27 cellular contexts compared by ENCODE assay signal in the genomic region with DNA sequence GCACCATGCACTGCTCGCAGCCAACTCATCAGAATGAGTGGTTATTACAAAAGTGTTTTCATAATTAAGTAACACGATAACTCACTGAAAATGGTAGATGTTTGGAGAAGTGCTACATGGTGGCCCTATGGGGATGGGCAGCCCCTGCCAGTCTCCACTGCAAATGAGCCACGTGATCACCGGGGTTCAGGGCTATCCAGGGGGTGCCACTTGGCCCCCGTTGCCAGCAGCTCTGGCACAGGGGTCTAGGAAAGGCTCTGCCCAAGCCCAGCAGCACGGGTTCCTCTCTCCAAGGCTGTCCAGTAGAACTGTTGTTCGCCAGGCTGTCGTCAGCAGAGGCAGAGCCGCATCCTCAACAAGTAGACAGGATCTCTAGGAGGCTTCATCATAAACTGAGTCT.
"Had no signal": no experiment of that assay in that cellular context is flagged by ENCODE, and none has a peak within 500 bp of the region (broad histone marks: within the 10 kb centered on the region; RNA-seq: fewer than 3 reads in every experiment).

No MANE protein-coding gene starts in this region.

- H3K27ac Mint-ChIP-seq: activated CD4-positive, alpha-beta memory T cell treated with anti-CD3 and anti-CD28 coated beads for 36 hours; activated CD4-positive, alpha-beta T cell treated with anti-CD3 and anti-CD28 coated beads for 36 hours; activated CD4-positive, alpha-beta T cell treated with anti-CD3 and anti-CD28 coated beads, Interleukin-2, amount 10 ng/mL, durations not matched to agents 24 days and 14 days; activated CD8-positive, alpha-beta memory T cell treated with anti-CD3 and anti-CD28 coated beads, Interleukin-2, amount 10 ng/mL, durations not matched to agents 7 days and 5 days; activated CD8-positive, alpha-beta T cell treated with anti-CD3 and anti-CD28 coated beads, Interleukin-2, amount 10 ng/mL, durations not matched to agents 7 days and 5 days; activated naive CD8-positive, alpha-beta T cell; dendritic cell treated with granulocyte-macrophage colony-stimulating factor and Interleukin-4, amounts not matched to agents 40 ng/mL and 50 ng/mL, for 4 days; endodermal cell had no signal

- H3K9me3 Mint-ChIP-seq: activated CD4-positive, alpha-beta memory T cell treated with anti-CD3 and anti-CD28 coated beads for 36 hours; activated CD4-positive, alpha-beta T cell treated with anti-CD3 and anti-CD28 coated beads, Interleukin-2, amount 10 ng/mL, durations not matched to agents 24 days and 14 days; central memory CD8-positive, alpha-beta T cell; dendritic cell treated with granulocyte-macrophage colony-stimulating factor and Interleukin-4, amounts not matched to agents 40 ng/mL and 50 ng/mL, for 4 days; endodermal cell had no signal

- H3K27me3 Mint-ChIP-seq: dendritic cell treated with granulocyte-macrophage colony-stimulating factor and Interleukin-4, amounts not matched to agents 40 ng/mL and 50 ng/mL, for 4 days had no signal

- H3K27ac ChIP-seq: brain microvascular endothelial cell, coronary artery, dorsolateral prefrontal cortex had no signal

- H3K27me3 ChIP-seq: brain microvascular endothelial cell had no signal

- H3K4me1 Mint-ChIP-seq: activated CD4-positive, alpha-beta T cell treated with anti-CD3 and anti-CD28 coated beads for 36 hours; activated CD4-positive, alpha-beta T cell treated with anti-CD3 and anti-CD28 coated beads, Interleukin-2, amount 10 ng/mL, durations not matched to agents 24 days and 14 days; activated CD8-positive, alpha-beta memory T cell treated with anti-CD3 and anti-CD28 coated beads, Interleukin-2, amount 10 ng/mL, durations not matched to agents 7 days and 5 days; central memory CD8-positive, alpha-beta T cell had no signal

- H3K4me3 ChIP-seq: coronary artery, dorsolateral prefrontal cortex had no signal

- H3K36me3 Mint-ChIP-seq: activated CD4-positive, alpha-beta memory T cell treated with anti-CD3 and anti-CD28 coated beads for 36 hours; activated CD8-positive, alpha-beta memory T cell treated with anti-CD3 and anti-CD28 coated beads, Interleukin-2, amount 10 ng/mL, durations not matched to agents 7 days and 5 days; activated naive CD8-positive, alpha-beta T cell had no signal

- H3K36me3 ChIP-seq: brain microvascular endothelial cell had no signal

- DNase-seq: activated CD4-positive, alpha-beta memory T cell treated with anti-CD3 and anti-CD28 coated beads for 36 hours; activated CD4-positive, alpha-beta T cell treated with anti-CD3 and anti-CD28 coated beads for 36 hours; activated CD4-positive, alpha-beta T cell treated with anti-CD3 and anti-CD28 coated beads, Interleukin-2, amount 10 ng/mL, durations not matched to agents 24 days and 14 days; activated CD4-positive, CD25-positive, alpha-beta regulatory T cell; activated CD4-positive, CD25-positive, alpha-beta regulatory T cell treated with anti-CD3 and anti-CD28 coated beads, Interleukin-2, amount 50 U/mL, for 72 hours; activated CD8-positive, alpha-beta memory T cell treated with anti-CD3 and anti-CD28 coated beads, Interleukin-2, amount 10 ng/mL, durations not matched to agents 7 days and 5 days; activated CD8-positive, alpha-beta memory T cell treated with anti-CD3 and anti-CD28 coated beads, Interleukin-2, amount 50 U/mL, for 4 hours; activated CD8-positive, alpha-beta T cell treated with anti-CD3 and anti-CD28 coated beads, Interleukin-2, amount 10 ng/mL, durations not matched to agents 7 days and 5 days; activated gamma-delta T cell; activated naive CD4-positive, alpha-beta T cell; activated naive CD4-positive, alpha-beta T cell treated with anti-CD3 and anti-CD28 coated beads, Interleukin-2, amount 50 U/mL, for 16 hours; activated T-cell treated with anti-CD3 and anti-CD28 coated beads, Interleukin-2, amount 50 U/mL, for 1 hour; activated T-cell treated with anti-CD3 and anti-CD28 coated beads, Interleukin-2, amount 50 U/mL, for 48 hours; amniotic stem cell; anterior cingulate cortex; brain microvascular endothelial cell; dorsolateral prefrontal cortex; effector memory CD4-positive, alpha-beta T cell; endodermal cell; foreskin fibroblast; head of caudate nucleus; T-helper 2 cell had no signal

- ATAC-seq: activated CD4-positive, alpha-beta T cell treated with anti-CD3 and anti-CD28 coated beads for 36 hours; activated CD8-positive, alpha-beta memory T cell treated with anti-CD3 and anti-CD28 coated beads, Interleukin-2, amount 10 ng/mL, durations not matched to agents 7 days and 5 days; activated CD8-positive, alpha-beta T cell treated with anti-CD3 and anti-CD28 coated beads, Interleukin-2, amount 10 ng/mL, durations not matched to agents 7 days and 5 days; esophagus mucosa had no signal

- H3K4me3 Mint-ChIP-seq: activated CD4-positive, alpha-beta memory T cell treated with anti-CD3 and anti-CD28 coated beads for 36 hours; activated CD4-positive, alpha-beta T cell treated with anti-CD3 and anti-CD28 coated beads for 36 hours; activated CD4-positive, alpha-beta T cell treated with anti-CD3 and anti-CD28 coated beads, Interleukin-2, amount 10 ng/mL, durations not matched to agents 24 days and 14 days; activated CD8-positive, alpha-beta memory T cell treated with anti-CD3 and anti-CD28 coated beads, Interleukin-2, amount 10 ng/mL, durations not matched to agents 7 days and 5 days; activated CD8-positive, alpha-beta T cell treated with anti-CD3 and anti-CD28 coated beads, Interleukin-2, amount 10 ng/mL, durations not matched to agents 7 days and 5 days; activated naive CD8-positive, alpha-beta T cell; central memory CD8-positive, alpha-beta T cell; dendritic cell treated with granulocyte-macrophage colony-stimulating factor and Interleukin-4, amounts not matched to agents 40 ng/mL and 50 ng/mL, for 4 days; endodermal cell had no signal
